In the genomic region with DNA sequence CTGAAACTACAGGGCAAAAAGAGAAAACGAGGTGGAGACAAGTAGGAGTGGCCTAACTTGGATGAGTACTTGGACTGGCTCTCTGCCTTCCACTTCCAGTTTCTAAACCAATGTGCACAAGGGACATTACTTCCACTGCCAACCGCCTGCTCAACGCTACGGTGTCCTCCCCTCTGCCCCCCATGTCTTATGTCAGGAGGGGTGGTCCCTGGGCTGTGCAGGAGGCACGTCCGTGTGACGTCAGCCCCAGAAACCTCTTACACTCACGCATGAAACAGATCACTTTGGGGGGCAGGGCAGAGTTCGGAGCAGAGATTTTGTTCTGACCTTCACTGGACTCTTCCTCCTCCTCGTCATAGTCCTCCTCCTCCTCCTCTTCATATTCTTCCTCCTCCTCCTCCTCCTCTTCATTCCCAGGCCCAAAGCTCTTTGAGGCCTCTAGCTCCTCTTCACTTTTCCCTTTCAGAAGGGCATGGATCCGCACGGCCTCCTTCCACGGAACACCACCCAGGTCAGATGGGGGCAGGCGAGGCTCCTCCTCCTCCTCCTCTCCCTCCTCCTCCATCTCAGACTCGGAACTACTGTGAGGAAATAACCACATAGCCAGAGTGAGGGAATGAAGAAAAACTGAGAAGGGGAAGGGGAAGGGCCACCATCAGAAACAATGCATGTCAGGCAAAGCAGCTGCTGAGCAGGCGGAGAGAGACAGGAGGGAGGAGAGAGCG, we compare ENCODE assay signal across 1 cellular context.
TF ChIP-seq lines count a peak whose summit lies in the region.

No MANE protein-coding gene starts in this region.

TF ChIP-seq in WTC11, 78 proteins besides CTCF, POLR2A, EP300 and RAD21 (continued from another document):
- TF ChIP-seq, protein P1, sequence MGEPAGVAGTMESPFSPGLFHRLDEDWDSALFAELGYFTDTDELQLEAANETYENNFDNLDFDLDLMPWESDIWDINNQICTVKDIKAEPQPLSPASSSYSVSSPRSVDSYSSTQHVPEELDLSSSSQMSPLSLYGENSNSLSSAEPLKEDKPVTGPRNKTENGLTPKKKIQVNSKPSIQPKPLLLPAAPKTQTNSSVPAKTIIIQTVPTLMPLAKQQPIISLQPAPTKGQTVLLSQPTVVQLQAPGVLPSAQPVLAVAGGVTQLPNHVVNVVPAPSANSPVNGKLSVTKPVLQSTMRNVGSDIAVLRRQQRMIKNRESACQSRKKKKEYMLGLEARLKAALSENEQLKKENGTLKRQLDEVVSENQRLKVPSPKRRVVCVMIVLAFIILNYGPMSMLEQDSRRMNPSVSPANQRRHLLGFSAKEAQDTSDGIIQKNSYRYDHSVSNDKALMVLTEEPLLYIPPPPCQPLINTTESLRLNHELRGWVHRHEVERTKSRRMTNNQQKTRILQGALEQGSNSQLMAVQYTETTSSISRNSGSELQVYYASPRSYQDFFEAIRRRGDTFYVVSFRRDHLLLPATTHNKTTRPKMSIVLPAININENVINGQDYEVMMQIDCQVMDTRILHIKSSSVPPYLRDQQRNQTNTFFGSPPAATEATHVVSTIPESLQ (CRISPR knock-in tag; IDR thresholded peaks at IDR 0.05) = no peak
- TF ChIP-seq, protein P2, sequence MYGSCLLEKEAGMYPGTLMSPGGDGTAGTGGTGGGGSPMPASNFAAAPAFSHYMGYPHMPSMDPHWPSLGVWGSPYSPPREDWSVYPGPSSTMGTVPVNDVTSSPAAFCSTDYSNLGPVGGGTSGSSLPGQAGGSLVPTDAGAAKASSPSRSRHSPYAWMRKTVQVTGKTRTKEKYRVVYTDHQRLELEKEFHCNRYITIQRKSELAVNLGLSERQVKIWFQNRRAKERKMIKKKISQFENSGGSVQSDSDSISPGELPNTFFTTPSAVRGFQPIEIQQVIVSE (CRISPR knock-in tag; IDR thresholded peaks at IDR 0.05; ENCODE audit: borderline replicate concordance) = no peak
- TF ChIP-seq, protein P3, sequence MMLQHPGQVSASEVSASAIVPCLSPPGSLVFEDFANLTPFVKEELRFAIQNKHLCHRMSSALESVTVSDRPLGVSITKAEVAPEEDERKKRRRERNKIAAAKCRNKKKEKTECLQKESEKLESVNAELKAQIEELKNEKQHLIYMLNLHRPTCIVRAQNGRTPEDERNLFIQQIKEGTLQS (CRISPR knock-in tag; conservative IDR thresholded peaks at IDR 0.05) = no peak
- TF ChIP-seq NFE2L1 (CRISPR knock-in tag; IDR thresholded peaks at IDR 0.05) (no peak), ZNF138 (CRISPR knock-in tag; conservative IDR thresholded peaks at IDR 0.05) (no peak)
